8 cellular contexts compared by ENCODE assay signal in genomic region chr19:11887247-11887617, GRCh38. TPM values are rescaled to one million over a fixed set of nuclear protein-coding genes. Genes with fewer than 3 reads are reported as not detected.
A peak's percentile ranks its signal among the peaks of the same experiment; 100 is the strongest.
DNase-seq lines count a peak whose midpoint lies in the region; ATAC-seq and TF ChIP-seq lines count a peak whose summit lies in the region.

No MANE protein-coding gene starts in this region.

- peak overlapping the region; percentile 56 for H3K4me2 ChIP-seq in trophoblast cell (ENCODE audit: low read length)

- H4K8ac ChIP-seq in trophoblast cell (ENCODE audit: low read depth, low read length), result peak overlapping the region; percentile 35

- H3K18ac ChIP-seq in trophoblast cell (ENCODE audit: low read length), result peak overlapping the region; percentile 4

- H3K4me3 ChIP-seq in SJSA1 (peak overlapping the region; percentile 51), foreskin fibroblast (ENCODE audit: low read depth in 1 of 2, low read length in 2 of 2) (peak overlapping the region; percentile 67 to 81), trophoblast cell (ENCODE audit: low read depth, low read length) (no peak overlapping the region)

- H3K27me3 ChIP-seq in SJSA1 (replicated peaks), result no peaks in the 10 kb centered on the region
- no peaks in the 10 kb centered on the region for H3K27me3 ChIP-seq in trophoblast cell (ENCODE audit: insufficient read depth, low read length)
- H3K27me3 ChIP-seq in foreskin keratinocyte, result no peaks in the 10 kb centered on the region

- H3K79me2 ChIP-seq in trophoblast cell (ENCODE audit: control insufficient read depth, insufficient read depth, low read length, poor library complexity), result peaks cover 4% of the 10 kb centered on the region

- no peak overlapping the region for H4K12ac ChIP-seq in trophoblast cell (ENCODE audit: low read depth, low read length)

- H3K36me3 ChIP-seq in SJSA1 (no peaks in the 10 kb centered on the region), trophoblast cell (ENCODE audit: control insufficient read depth in 1 of 2, insufficient read depth in 2 of 2, low read length in 2 of 2) (peaks cover 0 to 2% of the 10 kb centered on the region in 2 experiments)

- H3K9me3 ChIP-seq in SJSA1 (replicated peaks) (peaks cover 2% of the 10 kb centered on the region; the same call in 1 of the 2 replicates), trophoblast cell (ENCODE audit: insufficient read depth, low read depth, low read length) (peaks cover 2% of the 10 kb centered on the region)

- H3K79me1 ChIP-seq in trophoblast cell (ENCODE audit: low read length), result peaks cover 11% of the 10 kb centered on the region

- H3K14ac ChIP-seq in trophoblast cell (ENCODE audit: low read length), result peak overlapping the region; percentile 1

- no peak overlapping the region for H2BK120ac ChIP-seq in trophoblast cell (ENCODE audit: insufficient read depth, low read length, poor library complexity)

- peak overlapping the region; percentile 30 for H4K91ac ChIP-seq in trophoblast cell (ENCODE audit: low read depth, low read length)

- no peak overlapping the region for H2BK5ac ChIP-seq in trophoblast cell (ENCODE audit: low read depth, low read length, poor library complexity)

- peak; percentile 3 for DNase-seq in ELR (ENCODE audit: low read depth)
- DNase-seq in SJSA1 (ENCODE audit: low read depth in 1 of 2, low spot score in 2 of 2), result no peak
- no peak for DNase-seq in foreskin fibroblast
- DNase-seq in trophoblast cell, result peak; percentile 14 to 45
- DNase-seq in middle frontal gyrus (ENCODE audit: extremely low spot score, low spot score), result no peak
- no peak for DNase-seq in foreskin keratinocyte

- H3K4ac ChIP-seq in trophoblast cell (ENCODE audit: low read depth, low read length), result no peak overlapping the region

- H2AFZ ChIP-seq in trophoblast cell (ENCODE audit: insufficient read depth, low read length, poor library complexity), result peak overlapping the region; percentile 51

- no peak for ATAC-seq in HG02973 (IDR thresholded peaks at IDR 0.05; ENCODE audit: unreplicated experiment)
- no peak for ATAC-seq in HG02970 (IDR thresholded peaks at IDR 0.05; ENCODE audit: low FRiP score, unreplicated experiment)
- ATAC-seq in foreskin keratinocyte, result no peak

- no peak for TF ChIP-seq CTCF in foreskin fibroblast (IDR thresholded peaks at IDR 0.05; ENCODE audit: low read depth, low read length)
- no peak for TF ChIP-seq CTCF in foreskin keratinocyte (conservative IDR thresholded peaks at IDR 0.05)

- H2AK5ac ChIP-seq in trophoblast cell (ENCODE audit: low read length), result no peak overlapping the region

- no peak overlapping the region for H3K27ac ChIP-seq in SJSA1
- H3K27ac ChIP-seq in trophoblast cell (ENCODE audit: low read depth, low read length), result peak overlapping the region; percentile 10
- no peak overlapping the region for H3K27ac ChIP-seq in foreskin keratinocyte

- no peak overlapping the region for H3K9ac ChIP-seq in trophoblast cell (ENCODE audit: low read length)

- no peak overlapping the region for H2BK12ac ChIP-seq in trophoblast cell (ENCODE audit: low read length)

- no peak overlapping the region for H3K23ac ChIP-seq in trophoblast cell (ENCODE audit: low read length)

- H3K4me1 ChIP-seq in SJSA1 (replicated peaks) (no peaks in the 10 kb centered on the region), trophoblast cell (ENCODE audit: control insufficient read depth in 1 of 2, insufficient read depth in 2 of 2, low read length in 2 of 2) (peaks cover 9 to 13% of the 10 kb centered on the region in 2 experiments), foreskin keratinocyte (no peaks in the 10 kb centered on the region)

- no CpG with 5 or more reads among the region's 7 CpGs for WGBS in trophoblast cell (ENCODE audit: extremely low coverage, insufficient coverage, insufficient read length)

RNA-seq across cellular contexts. Expression of gene ZNF69, which starts 0.3 kb away (rescaled TPM):
- total RNA-seq in SJSA1 (2014; rRNA removed; shearing (Covaris generic)), result 2.6 and 3.4 TPM in 2 replicates
- 11.1 and 11.2 TPM in 2 replicates for polyA plus RNA-seq in trophoblast cell (2013)
- total RNA-seq in foreskin keratinocyte, result 1.3 TPM in 2 replicates
- 0.81 and 0.82 TPM in 2 replicates for polyA plus RNA-seq in foreskin keratinocyte

RNA-seq across cellular contexts. Expression of gene ZNF700, which starts 37.7 kb away (rescaled TPM):
- 8.3 and 10.7 TPM in 2 replicates for total RNA-seq in SJSA1 (2014; rRNA removed; shearing (Covaris generic))
- 4.1 and 4.2 TPM in 2 replicates for polyA plus RNA-seq in trophoblast cell (2013)
- 8.1 and 8.3 TPM in 2 replicates for total RNA-seq in foreskin keratinocyte
- 3.0 and 3.6 TPM in 2 replicates for polyA plus RNA-seq in foreskin keratinocyte

RNA-seq across cellular contexts. Expression of gene ZNF439, which starts 38.7 kb away (rescaled TPM):
- 0.06 and 1.5 TPM in 2 replicates for total RNA-seq in SJSA1 (2014; rRNA removed; shearing (Covaris generic))
- 0.64 and 0.71 TPM in 2 replicates for polyA plus RNA-seq in trophoblast cell (2013)
- total RNA-seq in foreskin keratinocyte, result 0.68 and 0.74 TPM in 2 replicates
- polyA plus RNA-seq in foreskin keratinocyte, result 0.22 and 0.25 TPM in 2 replicates

Comparison
In these comparisons a context has a peak if more than half of its experiments do, and no peak if none do; other contexts are left out.
1. DNase-seq: peak in ELR (single experiment) and trophoblast cell (2 of 2); none in SJSA1 (0 of 2), foreskin fibroblast (0 of 2), middle frontal gyrus (single experiment) and foreskin keratinocyte (0 of 2).